8 cellular contexts compared by ENCODE assay signal in the genomic region with DNA sequence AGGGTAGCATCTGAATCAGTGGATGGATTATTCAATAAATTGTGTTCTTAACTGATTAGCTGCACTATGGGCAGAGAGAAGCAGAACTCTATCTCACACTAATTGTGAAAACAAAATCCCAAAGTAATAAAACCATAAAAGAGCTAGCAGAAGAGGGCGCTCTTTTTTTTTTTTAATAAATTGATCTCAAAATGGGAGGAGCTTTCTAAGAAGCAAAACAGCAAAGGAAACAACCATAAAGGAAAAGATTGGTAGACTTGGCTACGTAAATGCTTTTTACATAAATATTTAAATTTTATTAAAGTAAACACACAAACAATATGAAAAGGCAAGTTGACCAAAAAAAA. TPM values are rescaled to one million over a fixed set of nuclear protein-coding genes. Genes with fewer than 3 reads are reported as not detected.
DNase-seq lines count a peak whose midpoint lies in the region; ATAC-seq and TF ChIP-seq lines count a peak whose summit lies in the region.

No MANE protein-coding gene starts in this region.

- peak overlapping the region in 1 of 2 donors; percentile 98 for H3K9ac ChIP-seq in stomach smooth muscle (ENCODE audit: low read length in 2 of 2)

- H3K27me3 ChIP-seq in stomach smooth muscle (ENCODE audit: control insufficient read depth in 1 of 2, insufficient read depth in 2 of 2, low read length in 2 of 2) = no peaks in the 10 kb centered on the region

- peak overlapping the region; percentile 93 for H3K27ac ChIP-seq in stomach smooth muscle (ENCODE audit: low read length)

- no peak for ATAC-seq in HG02885 (IDR thresholded peaks at IDR 0.05; ENCODE audit: poor library complexity, unreplicated experiment)

- H3K9me3 ChIP-seq in stomach smooth muscle (ENCODE audit: control insufficient read depth in 2 of 2, low read length in 2 of 2) = no peaks in the 10 kb centered on the region

- H3K4me1 ChIP-seq in stomach smooth muscle (ENCODE audit: control insufficient read depth, insufficient read depth, low read length) = peaks cover 14% of the 10 kb centered on the region

- no peak overlapping the region for H3K4me3 ChIP-seq in fibroblast of the aortic adventitia (ENCODE audit: low read depth, low read length)
- H3K4me3 ChIP-seq in stomach smooth muscle (ENCODE audit: low read length in 2 of 2) = no peak overlapping the region

- intact Hi-C loops in head of caudate nucleus (cut with DNase I) = loop anchor here (2.0 to 10.0 kb wide), 3 partner anchors 77 to 289 kb away; partner anchors contain the start of gene FGFR1OP2

- peak; percentile 46 for TF ChIP-seq CTCF in fibroblast of the aortic adventitia (IDR thresholded peaks at IDR 0.05; ENCODE audit: insufficient read depth, low read length)

- no peaks in the 10 kb centered on the region for H3K36me3 ChIP-seq in stomach smooth muscle (ENCODE audit: control insufficient read depth in 2 of 2, insufficient read depth in 2 of 2, low read length in 2 of 2)

- DNase-seq in EH (ENCODE audit: low read depth) = peak; percentile 41
- peak; percentile 87 to 91 for DNase-seq in Kasumi-1 (lab: John Stamatoyannopoulos, UW)
- peak; percentile 92 for DNase-seq in SW480 (ENCODE audit: low spot score)
- DNase-seq in fibroblast of the aortic adventitia (ENCODE audit: low read depth) = peak; percentile 71
- DNase-seq in head of caudate nucleus = no peak
- DNase-seq in islet precursor cell = no peak

RNA-seq across cellular contexts. Expression of gene TM7SF3, which starts 1.5 kb away (rescaled TPM):
- total RNA-seq in fibroblast of the aortic adventitia (ENCODE audit: low replicate concordance) = 41.8 and 67.7 TPM in 2 replicates

RNA-seq across cellular contexts. Expression of gene MED21, which starts 6.7 kb away (rescaled TPM):
- 17.2 and 87.1 TPM in 2 replicates for total RNA-seq in fibroblast of the aortic adventitia (ENCODE audit: low replicate concordance)

Comparison
In these comparisons a context has a peak if more than half of its experiments do, and no peak if none do; other contexts are left out.
1. DNase-seq: peak in EH (single experiment), Kasumi-1 (2 of 2), SW480 (single experiment) and fibroblast of the aortic adventitia (single experiment); none in head of caudate nucleus (0 of 42) and islet precursor cell (single experiment).